21 cellular contexts compared by ENCODE assay signal in genomic region chr10:77588886-77589285, GRCh38. TPM values are rescaled to one million over a fixed set of nuclear protein-coding genes. Genes with fewer than 3 reads are reported as not detected.
"Had no signal": no experiment of that assay in that cellular context is flagged by ENCODE, and none has a peak within 500 bp of the region (broad histone marks: within the 10 kb centered on the region; RNA-seq: fewer than 3 reads in every experiment).

No MANE protein-coding gene starts in this region.

- ATAC-seq: activated CD4-positive, alpha-beta T cell treated with anti-CD3 and anti-CD28 coated beads for 36 hours; activated T-helper 17 cell treated with anti-CD3 and anti-CD28 coated beads, Interleukin-2, amount 50 U/mL, for 72 hours; left colon; lower lobe of right lung; stimulated activated naive CD8-positive, alpha-beta T cell treated with anti-CD3 and anti-CD28 coated beads, Interleukin-15, Interleukin-2, amounts not matched to agents 100 U/mL and 50 U/mL, for 24 hours; upper lobe of right lung; WTC11 had no signal

- H3K27me3 ChIP-seq: cardiac muscle cell, upper lobe of right lung had no signal

- H3K9me3 Mint-ChIP-seq: activated naive CD8-positive, alpha-beta T cell treated with anti-CD3 and anti-CD28 coated beads for 36 hours; activated T-helper 17 cell treated with anti-CD3 and anti-CD28 coated beads, Interleukin-2, amount 50 U/mL, for 72 hours; WTC11 had no signal

- H3K9me3 ChIP-seq: lower lobe of right lung, upper lobe of right lung had no signal

- H3K4me3 ChIP-seq: cardiac muscle cell, lower lobe of right lung, upper lobe of right lung had no signal

- H3K36me3 Mint-ChIP-seq: activated naive CD8-positive, alpha-beta T cell treated with anti-CD3 and anti-CD28 coated beads for 36 hours; WTC11 had no signal

- H3K4me3 Mint-ChIP-seq: activated CD4-positive, alpha-beta T cell treated with anti-CD3 and anti-CD28 coated beads for 36 hours; activated naive CD8-positive, alpha-beta T cell treated with anti-CD3 and anti-CD28 coated beads for 36 hours; activated T-helper 17 cell treated with anti-CD3 and anti-CD28 coated beads, Interleukin-2, amount 50 U/mL, for 72 hours; nephron progenitor cell; WTC11 had no signal

- H3K36me3 ChIP-seq: cardiac muscle cell, lower lobe of right lung, upper lobe of right lung had no signal

- H3K27ac ChIP-seq: cardiac muscle cell, lower lobe of right lung, upper lobe of right lung had no signal

- FAIRE-seq: endothelial cell of umbilical vein had no signal

- DNase-seq: activated CD4-positive, alpha-beta T cell treated with anti-CD3 and anti-CD28 coated beads for 36 hours; activated CD4-positive, alpha-beta T cell treated with anti-CD3 and anti-CD28 coated beads, Interleukin-2, amount 50 U/mL, for 48 hours; activated naive CD4-positive, alpha-beta T cell; activated naive CD8-positive, alpha-beta T cell treated with anti-CD3 and anti-CD28 coated beads for 36 hours; amniotic stem cell; dermis blood vessel endothelial cell; effector memory CD4-positive, alpha-beta T cell; hippocampal formation; islet precursor cell; left colon; lower lobe of right lung; midbrain; nephron progenitor cell; nucleus accumbens; retina; stimulated activated naive CD8-positive, alpha-beta T cell treated with anti-CD3 and anti-CD28 coated beads, Interleukin-15, Interleukin-2, amounts not matched to agents 100 U/mL and 50 U/mL, for 24 hours; upper lobe of right lung had no signal

- H3K27ac Mint-ChIP-seq: activated CD4-positive, alpha-beta T cell treated with anti-CD3 and anti-CD28 coated beads for 36 hours; activated naive CD8-positive, alpha-beta T cell treated with anti-CD3 and anti-CD28 coated beads for 36 hours; activated T-helper 17 cell treated with anti-CD3 and anti-CD28 coated beads, Interleukin-2, amount 50 U/mL, for 72 hours; WTC11 had no signal

- H3K4me1 Mint-ChIP-seq: activated CD4-positive, alpha-beta T cell treated with anti-CD3 and anti-CD28 coated beads for 36 hours; activated naive CD8-positive, alpha-beta T cell treated with anti-CD3 and anti-CD28 coated beads for 36 hours; activated T-helper 17 cell treated with anti-CD3 and anti-CD28 coated beads, Interleukin-2, amount 50 U/mL, for 72 hours had no signal

- H3K4me1 ChIP-seq: upper lobe of right lung had no signal

- H3K27me3 Mint-ChIP-seq: activated naive CD8-positive, alpha-beta T cell treated with anti-CD3 and anti-CD28 coated beads for 36 hours had no signal

RNA-seq across cellular contexts. Expression of gene KCNMA1, which starts 48.7 kb away (rescaled TPM):
- total RNA-seq: activated naive CD8-positive, alpha-beta T cell treated with anti-CD3 and anti-CD28 coated beads for 36 hours had no signal
